1 cellular context compared by ENCODE assay signal in genomic region chr7:100492738-100493475, GRCh38.
TF ChIP-seq lines count a peak whose summit lies in the region.

No MANE protein-coding gene starts in this region.

TF ChIP-seq in GM23338, 12 proteins besides CTCF, POLR2A, EP300 and RAD21 (continued from another document):
- TF ChIP-seq ZNF462 (CRISPR knock-in tag; IDR thresholded peaks at IDR 0.05) = no peak
- TF ChIP-seq STAT1 (IDR thresholded peaks at IDR 0.05; ENCODE audit: unreplicated experiment) = no peak
- TF ChIP-seq NANOG (IDR thresholded peaks at IDR 0.05; ENCODE audit: borderline replicate concordance) = no peak
- no peak for TF ChIP-seq EZH2phosphoT487 (IDR thresholded peaks at IDR 0.05; ENCODE audit: unreplicated experiment)
- TF ChIP-seq JUNB (IDR thresholded peaks at IDR 0.05; ENCODE audit: unreplicated experiment) = no peak
- no peak for TF ChIP-seq CREB1 (CRISPR knock-in tag; IDR thresholded peaks at IDR 0.05; ENCODE audit: low read depth)
- TF ChIP-seq ZNF331 (CRISPR knock-in tag; IDR thresholded peaks at IDR 0.05; ENCODE audit: low read depth) = no peak
- TF ChIP-seq REST (IDR thresholded peaks at IDR 0.05; ENCODE audit: unreplicated experiment) = no peak
